ENCODE assay signal across 11 cellular contexts in genomic region chr11:43327987-43328386, GRCh38. TPM values are rescaled to one million over a fixed set of nuclear protein-coding genes. Genes with fewer than 3 reads are reported as not detected.
A peak's percentile ranks its signal among the peaks of the same experiment; 100 is the strongest.
DNase-seq lines count a peak whose midpoint lies in the region; TF ChIP-seq lines count a peak whose summit lies in the region.
"Had no signal": no experiment of that assay in that cellular context is flagged by ENCODE, and none has a peak within 500 bp of the region (broad histone marks: within the 10 kb centered on the region; RNA-seq: fewer than 3 reads in every experiment).

No MANE protein-coding gene starts in this region.

- 80 to 94% (median 89%) methylated on average over 2 of the region's 2 CpGs for WGBS in spleen, 5 donors

- H3K9me3 ChIP-seq in right atrium auricular region, result no peaks in the 10 kb centered on the region
- no peaks in the 10 kb centered on the region for H3K9me3 ChIP-seq in spleen
- H3K9me3 ChIP-seq: SJCRH30 had no signal

- intact Hi-C loops in spleen (cut with DNase I; ENCODE audit: low total_unique reads), result no loop called here

- H3K27ac ChIP-seq in right atrium auricular region (no peak overlapping the region), spleen (no peak overlapping the region)
- H3K27ac ChIP-seq: SJCRH30 had no signal

- TF ChIP-seq CTCF in right atrium auricular region (IDR thresholded peaks at IDR 0.05), result no peak
- TF ChIP-seq CTCF in spleen (IDR thresholded peaks at IDR 0.05 in 8 of 11, conservative IDR thresholded peaks at IDR 0.05 in 3 of 11), result no peak

- peak; percentile 95 for DNase-seq in ELR (ENCODE audit: low read depth)
- DNase-seq in NCI-H460 (ENCODE audit: extremely low read depth, low read depth), result peak; percentile 26
- peak; percentile 97 for DNase-seq in dermis blood vessel endothelial cell
- DNase-seq in non-pigmented ciliary epithelial cell (ENCODE audit: low read depth), result peak; percentile 95
- DNase-seq in right atrium auricular region (ENCODE audit: low spot score), result no peak
- no peak for DNase-seq in DMS114 treated with DMSO at 0.1 percent for 48 hours (lab: John Stamatoyannopoulos, UW; ENCODE audit: unreplicated experiment)
- no peak for DNase-seq in stimulated activated naive CD4-positive, alpha-beta T cell treated with Interleukin-2 at 50 U/mL for 16 hours (lab: John Stamatoyannopoulos, UW)
- no peak for DNase-seq in spleen
- DNase-seq: aorta, NCI-H1092 had no signal

- no peak overlapping the region for H3K4me3 ChIP-seq in right atrium auricular region
- no peak overlapping the region for H3K4me3 ChIP-seq in spleen
- H3K4me3 ChIP-seq: SJCRH30 had no signal

- peaks cover 92% of the 10 kb centered on the region for H3K36me3 ChIP-seq in right atrium auricular region
- H3K36me3 ChIP-seq in spleen, result peaks cover 10 to 100% (median 97%) of the 10 kb centered on the region in 6 donors

- no peak for TF ChIP-seq POLR2A in spleen (IDR thresholded peaks at IDR 0.05)

- H3K27me3 ChIP-seq in right atrium auricular region (no peaks in the 10 kb centered on the region), spleen (replicated peaks in 1 of 7) (no peaks in the 10 kb centered on the region)
- H3K27me3 ChIP-seq: SJCRH30 had no signal

- H3K4me1 ChIP-seq in right atrium auricular region, result no peaks in the 10 kb centered on the region
- no peaks in the 10 kb centered on the region for H3K4me1 ChIP-seq in spleen
- H3K4me1 ChIP-seq: SJCRH30 had no signal

RNA-seq across cellular contexts. Expression of gene API5, which starts 16.2 kb away (rescaled TPM):
- 54.3 and 68.4 TPM in 2 replicates for total RNA-seq in NCI-H460 (2014; rRNA removed; shearing (Covaris generic))
- 48.8 and 59.4 TPM in 2 replicates for polyA plus RNA-seq in NCI-H460 (2014; cell fraction: nucleus; rRNA removed)
- 86.8 and 118 TPM in 2 replicates for total RNA-seq in dermis blood vessel endothelial cell
- total RNA-seq in right atrium auricular region, result 10 to 100 TPM; 37.7 to 50.3 TPM
- total RNA-seq in spleen, result 100 to 1,000 TPM in 2 of 7 donors, 10 to 100 TPM in 5; 72.9 to 110 (median 85.5) TPM
- polyA plus RNA-seq in spleen, result 10 to 100 TPM; 28.2 to 42.2 (median 35.0) TPM

RNA-seq across cellular contexts. Expression of gene TTC17, which starts 30.7 kb away (rescaled TPM):
- total RNA-seq in NCI-H460 (2014; rRNA removed; shearing (Covaris generic)), result 59.7 and 62.6 TPM in 2 replicates
- 64.9 and 88.0 TPM in 2 replicates for polyA plus RNA-seq in NCI-H460 (2014; cell fraction: nucleus; rRNA removed)
- 79.9 and 89.3 TPM in 2 replicates for total RNA-seq in dermis blood vessel endothelial cell
- 10 to 100 TPM; 33.6 to 45.3 TPM for total RNA-seq in right atrium auricular region
- total RNA-seq in spleen, result 100 to 1,000 TPM in 6 of 7 donors, 10 to 100 TPM in 1; 87.8 to 208 (median 117) TPM
- polyA plus RNA-seq in spleen, result 10 to 100 TPM; 31.1 to 47.3 (median 31.7) TPM

Comparison
In these comparisons a context has a peak if more than half of its experiments do, and no peak if none do; other contexts are left out.
1. DNase-seq: peak in ELR (single experiment), NCI-H460 (single experiment), dermis blood vessel endothelial cell (single experiment) and non-pigmented ciliary epithelial cell (single experiment); none in right atrium auricular region (single experiment), DMS114 treated with DMSO at 0.1 percent for 48 hours (single experiment), stimulated activated naive CD4-positive, alpha-beta T cell treated with Interleukin-2 at 50 U/mL for 16 hours (single experiment) and spleen (single experiment).